1 cellular context compared by ENCODE assay signal in the genomic region with DNA sequence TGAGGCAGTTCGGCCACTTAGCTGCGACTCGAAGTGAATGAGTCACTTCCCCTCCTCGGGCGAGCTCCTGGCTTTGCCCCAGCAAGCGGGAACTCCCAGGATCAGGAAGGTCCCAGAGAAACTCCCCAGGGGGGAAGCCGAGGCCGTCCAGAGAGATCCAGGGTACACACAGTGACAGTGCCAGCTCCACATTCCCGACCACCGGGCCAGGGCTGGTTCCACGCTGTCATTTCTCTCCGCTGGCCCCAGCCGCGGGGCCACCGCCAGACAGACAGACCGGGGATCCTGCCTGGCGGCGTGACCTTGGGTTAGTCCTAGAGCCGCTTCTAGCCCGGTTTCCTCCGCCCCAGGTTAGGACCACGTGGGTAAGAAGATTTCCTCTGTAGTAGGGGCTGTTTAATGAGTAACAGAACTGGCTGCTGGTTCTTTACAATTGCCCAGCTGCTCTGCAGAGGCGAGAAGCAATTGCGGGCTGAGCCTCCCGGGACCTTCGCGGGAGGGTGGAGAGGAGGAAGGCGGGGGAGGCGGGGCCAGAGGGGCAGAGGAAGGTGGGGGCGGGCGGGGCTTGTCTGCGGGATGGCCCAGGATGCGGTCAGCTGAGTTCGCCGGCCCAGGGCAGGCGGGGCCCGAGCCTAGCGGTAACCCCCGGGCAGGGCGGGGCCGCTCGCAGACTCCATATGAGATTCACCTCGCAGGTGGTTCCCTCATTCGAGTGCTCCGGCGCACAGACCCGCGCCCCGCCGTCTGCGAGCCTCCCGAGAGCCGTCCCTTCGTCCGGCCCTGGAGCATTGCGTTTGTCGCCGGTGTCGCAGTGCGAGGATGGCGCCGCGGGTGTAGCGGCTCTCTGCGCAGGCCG.
A peak's percentile ranks its signal among the peaks of the same experiment; 100 is the strongest.
TF ChIP-seq lines count a peak whose summit lies in the region.

A gene (plus strand): TSS at position 707 of the 856 bp plus-strand sequence. CDS start 5,519 bp downstream, outside the sequence.

TF ChIP-seq in HEK293, 187 proteins besides CTCF, POLR2A, EP300 and RAD21 (continued from another document):
- TF ChIP-seq, protein P1, sequence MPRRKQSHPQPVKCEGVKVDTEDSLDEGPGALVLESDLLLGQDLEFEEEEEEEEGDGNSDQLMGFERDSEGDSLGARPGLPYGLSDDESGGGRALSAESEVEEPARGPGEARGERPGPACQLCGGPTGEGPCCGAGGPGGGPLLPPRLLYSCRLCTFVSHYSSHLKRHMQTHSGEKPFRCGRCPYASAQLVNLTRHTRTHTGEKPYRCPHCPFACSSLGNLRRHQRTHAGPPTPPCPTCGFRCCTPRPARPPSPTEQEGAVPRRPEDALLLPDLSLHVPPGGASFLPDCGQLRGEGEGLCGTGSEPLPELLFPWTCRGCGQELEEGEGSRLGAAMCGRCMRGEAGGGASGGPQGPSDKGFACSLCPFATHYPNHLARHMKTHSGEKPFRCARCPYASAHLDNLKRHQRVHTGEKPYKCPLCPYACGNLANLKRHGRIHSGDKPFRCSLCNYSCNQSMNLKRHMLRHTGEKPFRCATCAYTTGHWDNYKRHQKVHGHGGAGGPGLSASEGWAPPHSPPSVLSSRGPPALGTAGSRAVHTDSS (tag by site-specific recombination; IDR thresholded peaks at IDR 0.05): no peak
- TF ChIP-seq ZNF404 (tag by site-specific recombination; IDR thresholded peaks at IDR 0.05): no peak
- TF ChIP-seq ZNF621 (tag by site-specific recombination; IDR thresholded peaks at IDR 0.05): no peak
- TF ChIP-seq, protein P2, sequence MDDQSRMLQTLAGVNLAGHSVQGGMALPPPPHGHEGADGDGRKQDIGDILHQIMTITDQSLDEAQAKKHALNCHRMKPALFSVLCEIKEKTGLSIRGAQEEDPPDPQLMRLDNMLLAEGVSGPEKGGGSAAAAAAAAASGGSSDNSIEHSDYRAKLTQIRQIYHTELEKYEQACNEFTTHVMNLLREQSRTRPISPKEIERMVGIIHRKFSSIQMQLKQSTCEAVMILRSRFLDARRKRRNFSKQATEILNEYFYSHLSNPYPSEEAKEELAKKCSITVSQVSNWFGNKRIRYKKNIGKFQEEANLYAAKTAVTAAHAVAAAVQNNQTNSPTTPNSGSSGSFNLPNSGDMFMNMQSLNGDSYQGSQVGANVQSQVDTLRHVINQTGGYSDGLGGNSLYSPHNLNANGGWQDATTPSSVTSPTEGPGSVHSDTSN (CRISPR knock-in tag; IDR thresholded peaks at IDR 0.05): no peak
- TF ChIP-seq, protein P3, sequence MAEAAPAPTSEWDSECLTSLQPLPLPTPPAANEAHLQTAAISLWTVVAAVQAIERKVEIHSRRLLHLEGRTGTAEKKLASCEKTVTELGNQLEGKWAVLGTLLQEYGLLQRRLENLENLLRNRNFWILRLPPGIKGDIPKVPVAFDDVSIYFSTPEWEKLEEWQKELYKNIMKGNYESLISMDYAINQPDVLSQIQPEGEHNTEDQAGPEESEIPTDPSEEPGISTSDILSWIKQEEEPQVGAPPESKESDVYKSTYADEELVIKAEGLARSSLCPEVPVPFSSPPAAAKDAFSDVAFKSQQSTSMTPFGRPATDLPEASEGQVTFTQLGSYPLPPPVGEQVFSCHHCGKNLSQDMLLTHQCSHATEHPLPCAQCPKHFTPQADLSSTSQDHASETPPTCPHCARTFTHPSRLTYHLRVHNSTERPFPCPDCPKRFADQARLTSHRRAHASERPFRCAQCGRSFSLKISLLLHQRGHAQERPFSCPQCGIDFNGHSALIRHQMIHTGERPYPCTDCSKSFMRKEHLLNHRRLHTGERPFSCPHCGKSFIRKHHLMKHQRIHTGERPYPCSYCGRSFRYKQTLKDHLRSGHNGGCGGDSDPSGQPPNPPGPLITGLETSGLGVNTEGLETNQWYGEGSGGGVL (tag by site-specific recombination; IDR thresholded peaks at IDR 0.05): no peak
- TF ChIP-seq BCL11A (tag by site-specific recombination; IDR thresholded peaks at IDR 0.05; ENCODE audit: low read depth): no peak
- TF ChIP-seq ZNF37A (tag by site-specific recombination; IDR thresholded peaks at IDR 0.05): no peak
- 0 out of 2 replicates have a peak, but pooled peaks have one; percentile 13 for TF ChIP-seq ZBTB21 (tag by site-specific recombination; IDR thresholded peaks at IDR 0.05)
- TF ChIP-seq, protein P4, sequence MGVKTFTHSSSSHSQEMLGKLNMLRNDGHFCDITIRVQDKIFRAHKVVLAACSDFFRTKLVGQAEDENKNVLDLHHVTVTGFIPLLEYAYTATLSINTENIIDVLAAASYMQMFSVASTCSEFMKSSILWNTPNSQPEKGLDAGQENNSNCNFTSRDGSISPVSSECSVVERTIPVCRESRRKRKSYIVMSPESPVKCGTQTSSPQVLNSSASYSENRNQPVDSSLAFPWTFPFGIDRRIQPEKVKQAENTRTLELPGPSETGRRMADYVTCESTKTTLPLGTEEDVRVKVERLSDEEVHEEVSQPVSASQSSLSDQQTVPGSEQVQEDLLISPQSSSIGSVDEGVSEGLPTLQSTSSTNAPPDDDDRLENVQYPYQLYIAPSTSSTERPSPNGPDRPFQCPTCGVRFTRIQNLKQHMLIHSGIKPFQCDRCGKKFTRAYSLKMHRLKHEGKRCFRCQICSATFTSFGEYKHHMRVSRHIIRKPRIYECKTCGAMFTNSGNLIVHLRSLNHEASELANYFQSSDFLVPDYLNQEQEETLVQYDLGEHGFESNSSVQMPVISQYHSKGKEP (tag by site-specific recombination; IDR thresholded peaks at IDR 0.05): no peak
